1 cellular context compared by ENCODE assay signal in the genomic region with DNA sequence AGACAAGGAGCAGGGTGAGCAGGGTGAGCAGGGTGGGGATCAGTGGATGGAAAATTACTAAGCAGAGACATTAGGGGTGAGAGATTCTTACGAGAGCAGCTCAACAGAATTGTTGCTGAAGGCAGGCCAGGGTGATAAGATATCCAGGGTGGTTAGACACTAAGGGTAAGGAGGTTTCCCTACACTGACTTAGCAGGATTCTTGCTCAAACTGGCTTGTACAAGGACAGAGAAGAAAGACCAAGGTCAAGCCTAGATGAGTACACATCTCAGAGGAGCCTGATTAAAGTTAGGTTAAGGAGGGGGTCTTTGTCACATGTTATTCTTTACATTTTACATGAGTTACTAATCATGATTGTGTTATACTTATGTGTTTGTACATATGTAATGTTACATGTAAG.
A peak's percentile ranks its signal among the peaks of the same experiment; 100 is the strongest.
TF ChIP-seq lines count a peak whose summit lies in the region.

No MANE protein-coding gene starts in this region.

TF ChIP-seq in K562, 482 proteins besides CTCF, POLR2A, EP300 and RAD21:
- TF ChIP-seq ZFX (CRISPR knock-in tag; IDR thresholded peaks at IDR 0.05) (no peak), ARHGAP35 (IDR thresholded peaks at IDR 0.05; ENCODE audit: partially characterized antibody) (no peak), ZNF232 (CRISPR knock-in tag; IDR thresholded peaks at IDR 0.05) (no peak), KLF13 (tag; IDR thresholded peaks at IDR 0.05; ENCODE audit: borderline replicate concordance, low read depth) (no peak), ESRRA (IDR thresholded peaks at IDR 0.05; ENCODE audit: borderline replicate concordance, low read depth) (peak; percentile 91)
- TF ChIP-seq, protein P1, sequence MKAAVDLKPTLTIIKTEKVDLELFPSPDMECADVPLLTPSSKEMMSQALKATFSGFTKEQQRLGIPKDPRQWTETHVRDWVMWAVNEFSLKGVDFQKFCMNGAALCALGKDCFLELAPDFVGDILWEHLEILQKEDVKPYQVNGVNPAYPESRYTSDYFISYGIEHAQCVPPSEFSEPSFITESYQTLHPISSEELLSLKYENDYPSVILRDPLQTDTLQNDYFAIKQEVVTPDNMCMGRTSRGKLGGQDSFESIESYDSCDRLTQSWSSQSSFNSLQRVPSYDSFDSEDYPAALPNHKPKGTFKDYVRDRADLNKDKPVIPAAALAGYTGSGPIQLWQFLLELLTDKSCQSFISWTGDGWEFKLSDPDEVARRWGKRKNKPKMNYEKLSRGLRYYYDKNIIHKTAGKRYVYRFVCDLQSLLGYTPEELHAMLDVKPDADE (conservative IDR thresholded peaks at IDR 0.05; ENCODE audit: control insufficient read depth, low read depth, low read length), result no peak
- TF ChIP-seq, protein P2, sequence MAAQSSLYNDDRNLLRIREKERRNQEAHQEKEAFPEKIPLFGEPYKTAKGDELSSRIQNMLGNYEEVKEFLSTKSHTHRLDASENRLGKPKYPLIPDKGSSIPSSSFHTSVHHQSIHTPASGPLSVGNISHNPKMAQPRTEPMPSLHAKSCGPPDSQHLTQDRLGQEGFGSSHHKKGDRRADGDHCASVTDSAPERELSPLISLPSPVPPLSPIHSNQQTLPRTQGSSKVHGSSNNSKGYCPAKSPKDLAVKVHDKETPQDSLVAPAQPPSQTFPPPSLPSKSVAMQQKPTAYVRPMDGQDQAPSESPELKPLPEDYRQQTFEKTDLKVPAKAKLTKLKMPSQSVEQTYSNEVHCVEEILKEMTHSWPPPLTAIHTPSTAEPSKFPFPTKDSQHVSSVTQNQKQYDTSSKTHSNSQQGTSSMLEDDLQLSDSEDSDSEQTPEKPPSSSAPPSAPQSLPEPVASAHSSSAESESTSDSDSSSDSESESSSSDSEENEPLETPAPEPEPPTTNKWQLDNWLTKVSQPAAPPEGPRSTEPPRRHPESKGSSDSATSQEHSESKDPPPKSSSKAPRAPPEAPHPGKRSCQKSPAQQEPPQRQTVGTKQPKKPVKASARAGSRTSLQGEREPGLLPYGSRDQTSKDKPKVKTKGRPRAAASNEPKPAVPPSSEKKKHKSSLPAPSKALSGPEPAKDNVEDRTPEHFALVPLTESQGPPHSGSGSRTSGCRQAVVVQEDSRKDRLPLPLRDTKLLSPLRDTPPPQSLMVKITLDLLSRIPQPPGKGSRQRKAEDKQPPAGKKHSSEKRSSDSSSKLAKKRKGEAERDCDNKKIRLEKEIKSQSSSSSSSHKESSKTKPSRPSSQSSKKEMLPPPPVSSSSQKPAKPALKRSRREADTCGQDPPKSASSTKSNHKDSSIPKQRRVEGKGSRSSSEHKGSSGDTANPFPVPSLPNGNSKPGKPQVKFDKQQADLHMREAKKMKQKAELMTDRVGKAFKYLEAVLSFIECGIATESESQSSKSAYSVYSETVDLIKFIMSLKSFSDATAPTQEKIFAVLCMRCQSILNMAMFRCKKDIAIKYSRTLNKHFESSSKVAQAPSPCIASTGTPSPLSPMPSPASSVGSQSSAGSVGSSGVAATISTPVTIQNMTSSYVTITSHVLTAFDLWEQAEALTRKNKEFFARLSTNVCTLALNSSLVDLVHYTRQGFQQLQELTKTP (IDR thresholded peaks at IDR 0.05; ENCODE audit: low read depth in 1 of 2, partially characterized antibody in 2 of 2), result no peak
